In genomic region chr4:156495836-156496235, GRCh38 we compare ENCODE assay signal across 26 cellular contexts.
"Had no signal": no experiment of that assay in that cellular context is flagged by ENCODE, and none has a peak within 500 bp of the region (broad histone marks: within the 10 kb centered on the region; RNA-seq: fewer than 3 reads in every experiment).

No MANE protein-coding gene starts in this region.

- H3K9me3 ChIP-seq: ascending aorta, body of pancreas, SJSA1 had no signal

- H3K27me3 ChIP-seq: ascending aorta, body of pancreas, cardiac muscle cell, SJSA1 had no signal

- DNase-seq: activated CD4-positive, alpha-beta T cell treated with anti-CD3 and anti-CD28 coated beads, Interleukin-2, amount 10 ng/mL, durations not matched to agents 24 days and 14 days; activated CD4-positive, alpha-beta T cell treated with anti-CD3 and anti-CD28 coated beads, Interleukin-2, amount 50 U/mL, for 48 hours; activated CD4-positive, CD25-positive, alpha-beta regulatory T cell treated with anti-CD3 and anti-CD28 coated beads, Interleukin-2, amount 50 U/mL, for 72 hours; activated CD8-positive, alpha-beta memory T cell treated with anti-CD3 and anti-CD28 coated beads, Interleukin-2, amount 10 ng/mL, durations not matched to agents 7 days and 5 days; activated effector memory CD4-positive, alpha-beta T cell treated with Interleukin-2 at 50 U/mL for 16 hours; activated naive CD4-positive, alpha-beta T cell; activated T-cell treated with anti-CD3 and anti-CD28 coated beads, Interleukin-2, amount 50 U/mL, for 24 hours; amniotic stem cell; body of pancreas; cerebellar nuclear complex; KBM-7; NCI-H1092; NCI-H1694 treated with DMSO at 0.1 percent for 48 hours; NCI-H2029 treated with DMSO at 0.1 percent for 48 hours; NCI-H345; NCI-H510A; NCI-H526 treated with DMSO at 0.1 percent for 48 hours; NCI-H82; SHP77 had no signal

- H3K9me3 Mint-ChIP-seq: activated CD4-positive, alpha-beta T cell treated with anti-CD3 and anti-CD28 coated beads, Interleukin-2, amount 10 ng/mL, durations not matched to agents 24 days and 14 days; activated naive CD4-positive, alpha-beta T cell treated with anti-CD3 and anti-CD28 coated beads, Interleukin-2, amount 50 U/mL, for 24 hours; activated T-cell treated with anti-CD3 and anti-CD28 coated beads, Interleukin-2, amount 50 U/mL, for 24 hours; activated T-helper 1 cell treated with anti-CD3 and anti-CD28 coated beads, Interleukin-12 subunit alpha, Interleukin-12 subunit beta, Interleukin-2, Interleukin-4 antibody, amounts not matched to agents 30 ng/mL and 10 ng/mL and 1 ng/mL, durations not matched to agents 14 hours and 24 hours and 36 hours; T-helper 1 cell treated with Interleukin-12 subunit alpha and Interleukin-12 subunit beta and Interleukin-4 antibody, amounts not matched to agents 30 μg/mL and 1 μg/mL, for 36 hours had no signal

- H3K27ac ChIP-seq: ascending aorta, body of pancreas, cardiac muscle cell, SJSA1 had no signal

- H3K4me3 ChIP-seq: ascending aorta, body of pancreas, cardiac muscle cell, SJSA1 had no signal

- H3K4me1 ChIP-seq: body of pancreas, SJSA1 had no signal

- H3K27me3 Mint-ChIP-seq: activated CD4-positive, alpha-beta T cell treated with anti-CD3 and anti-CD28 coated beads, Interleukin-2, amount 10 ng/mL, durations not matched to agents 24 days and 14 days; activated CD8-positive, alpha-beta memory T cell treated with anti-CD3 and anti-CD28 coated beads, Interleukin-2, amount 10 ng/mL, durations not matched to agents 7 days and 5 days; activated naive CD4-positive, alpha-beta T cell treated with anti-CD3 and anti-CD28 coated beads, Interleukin-2, amount 50 U/mL, for 24 hours; activated T-cell treated with anti-CD3 and anti-CD28 coated beads, Interleukin-2, amount 50 U/mL, for 24 hours had no signal

- H3K36me3 ChIP-seq: ascending aorta, cardiac muscle cell, SJSA1 had no signal

- H3K27ac Mint-ChIP-seq: activated CD4-positive, alpha-beta T cell treated with anti-CD3 and anti-CD28 coated beads, Interleukin-2, amount 10 ng/mL, durations not matched to agents 24 days and 14 days; activated CD8-positive, alpha-beta memory T cell treated with anti-CD3 and anti-CD28 coated beads, Interleukin-2, amount 10 ng/mL, durations not matched to agents 7 days and 5 days; activated naive CD4-positive, alpha-beta T cell treated with anti-CD3 and anti-CD28 coated beads, Interleukin-2, amount 50 U/mL, for 24 hours; activated T-cell treated with anti-CD3 and anti-CD28 coated beads, Interleukin-2, amount 50 U/mL, for 24 hours; activated T-helper 1 cell treated with anti-CD3 and anti-CD28 coated beads, Interleukin-12 subunit alpha, Interleukin-12 subunit beta, Interleukin-2, Interleukin-4 antibody, amounts not matched to agents 30 ng/mL and 10 ng/mL and 1 ng/mL, durations not matched to agents 14 hours and 24 hours and 36 hours; T-helper 1 cell treated with Interleukin-12 subunit alpha and Interleukin-12 subunit beta and Interleukin-4 antibody, amounts not matched to agents 30 μg/mL and 1 μg/mL, for 36 hours; WTC11 had no signal

- H3K4me1 Mint-ChIP-seq: activated CD4-positive, alpha-beta T cell treated with anti-CD3 and anti-CD28 coated beads, Interleukin-2, amount 10 ng/mL, durations not matched to agents 24 days and 14 days; activated CD8-positive, alpha-beta memory T cell treated with anti-CD3 and anti-CD28 coated beads, Interleukin-2, amount 10 ng/mL, durations not matched to agents 7 days and 5 days; activated naive CD4-positive, alpha-beta T cell treated with anti-CD3 and anti-CD28 coated beads, Interleukin-2, amount 50 U/mL, for 24 hours had no signal

- H3K36me3 Mint-ChIP-seq: activated CD8-positive, alpha-beta memory T cell treated with anti-CD3 and anti-CD28 coated beads, Interleukin-2, amount 10 ng/mL, durations not matched to agents 7 days and 5 days; activated naive CD4-positive, alpha-beta T cell treated with anti-CD3 and anti-CD28 coated beads, Interleukin-2, amount 50 U/mL, for 24 hours; WTC11 had no signal

- H3K4me3 Mint-ChIP-seq: activated CD4-positive, alpha-beta T cell treated with anti-CD3 and anti-CD28 coated beads, Interleukin-2, amount 10 ng/mL, durations not matched to agents 24 days and 14 days; activated CD8-positive, alpha-beta memory T cell treated with anti-CD3 and anti-CD28 coated beads, Interleukin-2, amount 10 ng/mL, durations not matched to agents 7 days and 5 days; activated naive CD4-positive, alpha-beta T cell treated with anti-CD3 and anti-CD28 coated beads, Interleukin-2, amount 50 U/mL, for 24 hours; activated T-cell treated with anti-CD3 and anti-CD28 coated beads, Interleukin-2, amount 50 U/mL, for 24 hours; activated T-helper 1 cell treated with anti-CD3 and anti-CD28 coated beads, Interleukin-12 subunit alpha, Interleukin-12 subunit beta, Interleukin-2, Interleukin-4 antibody, amounts not matched to agents 30 ng/mL and 10 ng/mL and 1 ng/mL, durations not matched to agents 14 hours and 24 hours and 36 hours; T-helper 1 cell treated with Interleukin-12 subunit alpha and Interleukin-12 subunit beta and Interleukin-4 antibody, amounts not matched to agents 30 μg/mL and 1 μg/mL, for 36 hours; WTC11 had no signal
